Comparison of ENCODE assay signal across 1 cellular context in the genomic region with DNA sequence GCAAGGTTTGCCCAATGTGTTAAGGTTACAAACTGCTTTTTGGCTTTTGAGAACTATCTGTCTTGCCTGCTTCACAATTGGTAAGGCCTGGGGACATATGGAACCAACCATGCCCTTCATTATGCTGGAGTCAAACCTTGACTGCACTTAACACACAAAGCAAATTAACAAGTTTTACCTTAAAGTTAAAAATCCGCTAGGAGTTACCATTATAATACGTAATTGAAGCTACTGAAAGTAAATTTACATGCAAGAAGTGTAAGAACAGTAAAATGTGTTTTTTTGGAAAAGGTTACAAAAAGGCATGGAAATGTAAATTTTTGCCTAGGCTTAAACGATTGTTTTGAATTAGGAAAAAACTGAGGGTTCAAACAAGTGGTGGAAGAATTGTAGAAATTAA.
TF ChIP-seq lines count a peak whose summit lies in the region.

No MANE protein-coding gene starts in this region.

TF ChIP-seq in H1, 55 proteins besides CTCF, POLR2A, EP300 and RAD21:
- TF ChIP-seq, protein P1, sequence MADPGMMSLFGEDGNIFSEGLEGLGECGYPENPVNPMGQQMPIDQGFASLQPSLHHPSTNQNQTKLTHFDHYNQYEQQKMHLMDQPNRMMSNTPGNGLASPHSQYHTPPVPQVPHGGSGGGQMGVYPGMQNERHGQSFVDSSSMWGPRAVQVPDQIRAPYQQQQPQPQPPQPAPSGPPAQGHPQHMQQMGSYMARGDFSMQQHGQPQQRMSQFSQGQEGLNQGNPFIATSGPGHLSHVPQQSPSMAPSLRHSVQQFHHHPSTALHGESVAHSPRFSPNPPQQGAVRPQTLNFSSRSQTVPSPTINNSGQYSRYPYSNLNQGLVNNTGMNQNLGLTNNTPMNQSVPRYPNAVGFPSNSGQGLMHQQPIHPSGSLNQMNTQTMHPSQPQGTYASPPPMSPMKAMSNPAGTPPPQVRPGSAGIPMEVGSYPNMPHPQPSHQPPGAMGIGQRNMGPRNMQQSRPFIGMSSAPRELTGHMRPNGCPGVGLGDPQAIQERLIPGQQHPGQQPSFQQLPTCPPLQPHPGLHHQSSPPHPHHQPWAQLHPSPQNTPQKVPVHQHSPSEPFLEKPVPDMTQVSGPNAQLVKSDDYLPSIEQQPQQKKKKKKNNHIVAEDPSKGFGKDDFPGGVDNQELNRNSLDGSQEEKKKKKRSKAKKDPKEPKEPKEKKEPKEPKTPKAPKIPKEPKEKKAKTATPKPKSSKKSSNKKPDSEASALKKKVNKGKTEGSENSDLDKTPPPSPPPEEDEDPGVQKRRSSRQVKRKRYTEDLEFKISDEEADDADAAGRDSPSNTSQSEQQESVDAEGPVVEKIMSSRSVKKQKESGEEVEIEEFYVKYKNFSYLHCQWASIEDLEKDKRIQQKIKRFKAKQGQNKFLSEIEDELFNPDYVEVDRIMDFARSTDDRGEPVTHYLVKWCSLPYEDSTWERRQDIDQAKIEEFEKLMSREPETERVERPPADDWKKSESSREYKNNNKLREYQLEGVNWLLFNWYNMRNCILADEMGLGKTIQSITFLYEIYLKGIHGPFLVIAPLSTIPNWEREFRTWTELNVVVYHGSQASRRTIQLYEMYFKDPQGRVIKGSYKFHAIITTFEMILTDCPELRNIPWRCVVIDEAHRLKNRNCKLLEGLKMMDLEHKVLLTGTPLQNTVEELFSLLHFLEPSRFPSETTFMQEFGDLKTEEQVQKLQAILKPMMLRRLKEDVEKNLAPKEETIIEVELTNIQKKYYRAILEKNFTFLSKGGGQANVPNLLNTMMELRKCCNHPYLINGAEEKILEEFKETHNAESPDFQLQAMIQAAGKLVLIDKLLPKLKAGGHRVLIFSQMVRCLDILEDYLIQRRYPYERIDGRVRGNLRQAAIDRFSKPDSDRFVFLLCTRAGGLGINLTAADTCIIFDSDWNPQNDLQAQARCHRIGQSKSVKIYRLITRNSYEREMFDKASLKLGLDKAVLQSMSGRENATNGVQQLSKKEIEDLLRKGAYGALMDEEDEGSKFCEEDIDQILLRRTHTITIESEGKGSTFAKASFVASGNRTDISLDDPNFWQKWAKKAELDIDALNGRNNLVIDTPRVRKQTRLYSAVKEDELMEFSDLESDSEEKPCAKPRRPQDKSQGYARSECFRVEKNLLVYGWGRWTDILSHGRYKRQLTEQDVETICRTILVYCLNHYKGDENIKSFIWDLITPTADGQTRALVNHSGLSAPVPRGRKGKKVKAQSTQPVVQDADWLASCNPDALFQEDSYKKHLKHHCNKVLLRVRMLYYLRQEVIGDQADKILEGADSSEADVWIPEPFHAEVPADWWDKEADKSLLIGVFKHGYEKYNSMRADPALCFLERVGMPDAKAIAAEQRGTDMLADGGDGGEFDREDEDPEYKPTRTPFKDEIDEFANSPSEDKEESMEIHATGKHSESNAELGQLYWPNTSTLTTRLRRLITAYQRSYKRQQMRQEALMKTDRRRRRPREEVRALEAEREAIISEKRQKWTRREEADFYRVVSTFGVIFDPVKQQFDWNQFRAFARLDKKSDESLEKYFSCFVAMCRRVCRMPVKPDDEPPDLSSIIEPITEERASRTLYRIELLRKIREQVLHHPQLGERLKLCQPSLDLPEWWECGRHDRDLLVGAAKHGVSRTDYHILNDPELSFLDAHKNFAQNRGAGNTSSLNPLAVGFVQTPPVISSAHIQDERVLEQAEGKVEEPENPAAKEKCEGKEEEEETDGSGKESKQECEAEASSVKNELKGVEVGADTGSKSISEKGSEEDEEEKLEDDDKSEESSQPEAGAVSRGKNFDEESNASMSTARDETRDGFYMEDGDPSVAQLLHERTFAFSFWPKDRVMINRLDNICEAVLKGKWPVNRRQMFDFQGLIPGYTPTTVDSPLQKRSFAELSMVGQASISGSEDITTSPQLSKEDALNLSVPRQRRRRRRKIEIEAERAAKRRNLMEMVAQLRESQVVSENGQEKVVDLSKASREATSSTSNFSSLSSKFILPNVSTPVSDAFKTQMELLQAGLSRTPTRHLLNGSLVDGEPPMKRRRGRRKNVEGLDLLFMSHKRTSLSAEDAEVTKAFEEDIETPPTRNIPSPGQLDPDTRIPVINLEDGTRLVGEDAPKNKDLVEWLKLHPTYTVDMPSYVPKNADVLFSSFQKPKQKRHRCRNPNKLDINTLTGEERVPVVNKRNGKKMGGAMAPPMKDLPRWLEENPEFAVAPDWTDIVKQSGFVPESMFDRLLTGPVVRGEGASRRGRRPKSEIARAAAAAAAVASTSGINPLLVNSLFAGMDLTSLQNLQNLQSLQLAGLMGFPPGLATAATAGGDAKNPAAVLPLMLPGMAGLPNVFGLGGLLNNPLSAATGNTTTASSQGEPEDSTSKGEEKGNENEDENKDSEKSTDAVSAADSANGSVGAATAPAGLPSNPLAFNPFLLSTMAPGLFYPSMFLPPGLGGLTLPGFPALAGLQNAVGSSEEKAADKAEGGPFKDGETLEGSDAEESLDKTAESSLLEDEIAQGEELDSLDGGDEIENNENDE (IDR thresholded peaks at IDR 0.05; ENCODE audit: insufficient replicate concordance, low read length), result no peak
- no peak for TF ChIP-seq SP2 (IDR thresholded peaks at IDR 0.05; ENCODE audit: low read length)
- TF ChIP-seq POLR2AphosphoS5 (IDR thresholded peaks at IDR 0.05; ENCODE audit: low read depth, low read length), result no peak
- TF ChIP-seq RBBP5 (IDR thresholded peaks at IDR 0.05; ENCODE audit: borderline replicate concordance, low read depth, low read length), result no peak
- no peak for TF ChIP-seq RXRA (IDR thresholded peaks at IDR 0.05; ENCODE audit: insufficient read depth, low read depth, low read length)
- TF ChIP-seq, protein P2, sequence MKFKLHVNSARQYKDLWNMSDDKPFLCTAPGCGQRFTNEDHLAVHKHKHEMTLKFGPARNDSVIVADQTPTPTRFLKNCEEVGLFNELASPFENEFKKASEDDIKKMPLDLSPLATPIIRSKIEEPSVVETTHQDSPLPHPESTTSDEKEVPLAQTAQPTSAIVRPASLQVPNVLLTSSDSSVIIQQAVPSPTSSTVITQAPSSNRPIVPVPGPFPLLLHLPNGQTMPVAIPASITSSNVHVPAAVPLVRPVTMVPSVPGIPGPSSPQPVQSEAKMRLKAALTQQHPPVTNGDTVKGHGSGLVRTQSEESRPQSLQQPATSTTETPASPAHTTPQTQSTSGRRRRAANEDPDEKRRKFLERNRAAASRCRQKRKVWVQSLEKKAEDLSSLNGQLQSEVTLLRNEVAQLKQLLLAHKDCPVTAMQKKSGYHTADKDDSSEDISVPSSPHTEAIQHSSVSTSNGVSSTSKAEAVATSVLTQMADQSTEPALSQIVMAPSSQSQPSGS (IDR thresholded peaks at IDR 0.05; ENCODE audit: low read length), result no peak
- TF ChIP-seq YY1 (IDR thresholded peaks at IDR 0.05; ENCODE audit: low read depth, low read length), result no peak
- TF ChIP-seq CTBP2 (IDR thresholded peaks at IDR 0.05; ENCODE audit: borderline replicate concordance, insufficient read depth, insufficient read length, low read length), result no peak
- TF ChIP-seq SUZ12 (IDR thresholded peaks at IDR 0.05; ENCODE audit: low read length), result no peak
- no peak for TF ChIP-seq KDM5A (IDR thresholded peaks at IDR 0.05; ENCODE audit: low read length)
- no peak for TF ChIP-seq PHF8 (conservative IDR thresholded peaks at IDR 0.05; ENCODE audit: low read depth, low read length)
- TF ChIP-seq TEAD4 (IDR thresholded peaks at IDR 0.05; ENCODE audit: low read depth, low read length), result no peak
- no peak for TF ChIP-seq JUN (IDR thresholded peaks at IDR 0.05; ENCODE audit: low read depth, low read length)
- TF ChIP-seq, protein P3, sequence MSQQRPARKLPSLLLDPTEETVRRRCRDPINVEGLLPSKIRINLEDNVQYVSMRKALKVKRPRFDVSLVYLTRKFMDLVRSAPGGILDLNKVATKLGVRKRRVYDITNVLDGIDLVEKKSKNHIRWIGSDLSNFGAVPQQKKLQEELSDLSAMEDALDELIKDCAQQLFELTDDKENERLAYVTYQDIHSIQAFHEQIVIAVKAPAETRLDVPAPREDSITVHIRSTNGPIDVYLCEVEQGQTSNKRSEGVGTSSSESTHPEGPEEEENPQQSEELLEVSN (IDR thresholded peaks at IDR 0.05), result no peak
- no peak for TF ChIP-seq TBP (IDR thresholded peaks at IDR 0.05; ENCODE audit: low read depth, low read length)
- no peak for TF ChIP-seq TAF7 (optimal IDR thresholded peaks at IDR 0.05; ENCODE audit: borderline replicate concordance, low read depth, low read length)
- TF ChIP-seq ZNF274 (IDR thresholded peaks at IDR 0.05; ENCODE audit: borderline replicate concordance, extremely low read depth, low read length), result no peak
- TF ChIP-seq ASH2L (IDR thresholded peaks at IDR 0.05; ENCODE audit: low read length), result no peak
- TF ChIP-seq, protein P4, sequence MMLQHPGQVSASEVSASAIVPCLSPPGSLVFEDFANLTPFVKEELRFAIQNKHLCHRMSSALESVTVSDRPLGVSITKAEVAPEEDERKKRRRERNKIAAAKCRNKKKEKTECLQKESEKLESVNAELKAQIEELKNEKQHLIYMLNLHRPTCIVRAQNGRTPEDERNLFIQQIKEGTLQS (IDR thresholded peaks at IDR 0.05; ENCODE audit: insufficient read depth, low read depth, low read length), result no peak
TF ChIP-seq in H1: peak in this region for 0.
